In the genomic region with DNA sequence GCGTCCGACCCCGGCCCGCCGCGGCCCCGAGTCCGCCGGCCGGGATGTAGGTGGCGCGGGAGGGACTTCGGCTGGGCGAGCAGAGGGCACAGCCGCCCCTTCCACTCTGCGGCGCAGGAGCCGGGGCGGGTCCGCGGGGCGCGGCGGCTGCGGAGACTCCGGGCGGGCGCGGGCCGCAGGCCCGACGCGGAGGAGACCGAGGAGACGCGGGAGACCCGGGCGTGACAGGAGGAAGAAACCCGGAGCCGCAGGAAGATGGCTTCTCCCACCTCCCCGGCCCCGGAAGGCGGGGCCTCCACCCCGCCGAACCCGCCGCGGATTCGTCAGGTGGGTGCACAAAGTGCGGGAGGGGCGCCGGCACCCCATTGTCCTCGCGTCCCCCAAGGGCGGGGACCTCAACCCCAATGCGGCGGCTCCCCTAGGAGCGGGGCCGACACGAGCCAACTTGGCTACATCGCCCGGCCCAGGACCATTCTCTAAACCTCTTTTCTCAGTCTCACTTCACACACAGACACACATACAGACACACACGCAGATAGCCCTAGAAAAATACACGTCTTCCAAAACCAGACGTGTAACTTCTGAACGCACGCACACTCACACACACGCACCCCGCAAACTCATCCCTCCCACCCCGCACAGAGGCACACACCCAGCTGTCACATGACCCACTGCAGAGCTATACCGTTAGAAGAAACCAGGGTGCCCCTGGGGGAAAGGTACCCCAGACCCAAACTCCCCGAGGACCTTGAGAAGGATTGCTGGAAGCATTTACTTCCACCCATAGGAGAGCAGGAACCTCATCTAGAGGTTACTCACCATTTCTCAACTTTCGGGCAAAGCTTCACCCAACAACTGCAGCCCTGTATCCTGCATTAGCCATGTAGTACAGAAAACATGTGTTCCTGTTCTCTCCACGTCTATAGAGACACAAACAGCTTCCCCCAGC, we compare ENCODE assay signal across 8 cellular contexts.
DNase-seq lines count a peak whose midpoint lies in the region; ATAC-seq and TF ChIP-seq lines count a peak whose summit lies in the region.
"Not testable (repeated sequence)": the region's sequence is repeated elsewhere in the genome, so short reads cannot be mapped to it uniquely, and the experiment has no call there.

No MANE protein-coding gene starts in this region.

- H3K36me3 Mint-ChIP-seq in H9 (ENCODE audit: insufficient read depth in 1 of 3, low read depth in 3 of 3) = peaks cover 5 to 11% (median 10%) of the 10 kb centered on the region in 3 experiments; a peak in 6 of 7 replicates
- H3K36me3 Mint-ChIP-seq in T-helper 17 cell (ENCODE audit: low read depth); nephron (ENCODE audit: low read depth): not testable (repeated sequence)

- not testable (repeated sequence) for H3K4me1 ChIP-seq in H9 (ENCODE audit: insufficient read depth, low read length); Loucy (ENCODE audit: insufficient read depth, low read length, poor library complexity, severe bottlenecking)
- H3K4me1 ChIP-seq in body of pancreas (peaks cover 12% of the 10 kb centered on the region), heart left ventricle (peaks cover 0 to 17% (median 6%) of the 10 kb centered on the region in 12 donors), thoracic aorta (ENCODE audit: control insufficient read depth in 1 of 2, low read depth in 2 of 2) (peaks cover 2 to 18% of the 10 kb centered on the region in 2 donors)

- not testable (repeated sequence) for H3T11ph ChIP-seq in H9 (ENCODE audit: low read length)

- ATAC-seq in T-helper 17 cell (peak; percentile 74), body of pancreas (peak; percentile 68), heart left ventricle (peak; percentile 45 to 80 (median 74))
- ATAC-seq in thoracic aorta (ENCODE audit: insufficient number of reproducible peaks, low FRiP score, low read depth) = not testable (repeated sequence)

- H2AFZ ChIP-seq in H9 (ENCODE audit: low read length) = not testable (repeated sequence)
- peak overlapping the region; percentile 69; the same call in 1 of the 2 replicates for H2AFZ ChIP-seq in Loucy (ENCODE audit: low read length)

- in situ Hi-C loops in G401 (cut with HindIII; ENCODE audit: low sequenced_read_pairs) = not testable (repeated sequence)

- H3K4me3 Mint-ChIP-seq in H9 (peak overlapping the region; percentile 93 to 99), T-helper 17 cell (peak overlapping the region; percentile 100), nephron (peak overlapping the region; percentile 86 to 94 (median 92))

- peaks cover 16% of the 10 kb centered on the region for H3K23me2 ChIP-seq in H9 (ENCODE audit: insufficient read length, low read depth, low read length, poor library complexity, severe bottlenecking)

- not testable (repeated sequence) for H3K36me3 ChIP-seq in Loucy (ENCODE audit: insufficient read depth, low read length); body of pancreas (replicated peaks in 1 of 2; ENCODE audit: insufficient read depth in 1 of 2, low read depth in 2 of 2); heart left ventricle; thoracic aorta

- H4K91ac ChIP-seq in H9 (ENCODE audit: insufficient read length, low read depth, low read length) = not testable (repeated sequence)

- peak overlapping the region; percentile 96 for H3K4me2 ChIP-seq in H9 (ENCODE audit: insufficient read depth, insufficient read length, low read length)
- not testable (repeated sequence) for H3K4me2 ChIP-seq in Loucy (ENCODE audit: low read depth, low read length, poor library complexity, severe bottlenecking)

- peak overlapping the region; percentile 15 for H2BK5ac ChIP-seq in H9 (ENCODE audit: insufficient read length, low read length)

- peak overlapping the region; percentile 68 for H3K9ac ChIP-seq in H9 (ENCODE audit: extremely low read depth, insufficient read length, low read length)
- H3K9ac ChIP-seq in Loucy (ENCODE audit: low read depth, low read length, poor library complexity, severe bottlenecking) = not testable (repeated sequence)

- H3K27ac ChIP-seq in H9 (ENCODE audit: insufficient read length, low read depth, low read length) (peak overlapping the region; percentile 80), heart left ventricle (peak overlapping the region in 11 of 12 donors; percentile 62 to 85 (median 75))
- H3K27ac ChIP-seq in body of pancreas, thoracic aorta: not testable (repeated sequence)

- not testable (repeated sequence) for H2BK120ac ChIP-seq in H9 (ENCODE audit: low read depth, low read length, poor library complexity, severe bottlenecking)

- H3K18ac ChIP-seq in H9 (ENCODE audit: insufficient read length, low read depth, low read length) = peak overlapping the region; percentile 2

- not testable (repeated sequence) for H2BK15ac ChIP-seq in H9 (ENCODE audit: low read depth, low read length)

- H3K27me3 ChIP-seq in H9 (ENCODE audit: insufficient read depth, low read length); Loucy (ENCODE audit: insufficient read depth, low read length, poor library complexity, severe bottlenecking); body of pancreas; thoracic aorta (replicated peaks; ENCODE audit: insufficient read depth): not testable (repeated sequence)
- H3K27me3 ChIP-seq in heart left ventricle = peaks cover 0 to 52% (median 6%) of the 10 kb centered on the region in 9 donors

- TF ChIP-seq CTCF in H9 (conservative IDR thresholded peaks at IDR 0.05); Loucy (conservative IDR thresholded peaks at IDR 0.05; ENCODE audit: low read length); body of pancreas (IDR thresholded peaks at IDR 0.05); heart left ventricle (IDR thresholded peaks at IDR 0.05); nephron (IDR thresholded peaks at IDR 0.05; ENCODE audit: unreplicated experiment in 3 of 3); thoracic aorta (IDR thresholded peaks at IDR 0.05): not testable (repeated sequence)

- H3F3A ChIP-seq in Loucy (ENCODE audit: low read depth) = not testable (repeated sequence)

- not testable (repeated sequence) for H3K9me3 ChIP-seq in H9 (ENCODE audit: control insufficient read depth, low read depth, low read length); Loucy (ENCODE audit: insufficient read depth, low read depth, low read length); T-helper 17 cell (ENCODE audit: control insufficient read depth, low read length, poor library complexity, severe bottlenecking); body of pancreas; heart left ventricle; thoracic aorta

- not testable (repeated sequence) for H3K23ac ChIP-seq in H9 (ENCODE audit: insufficient read length, low read depth, low read length)

- H3K79me1 ChIP-seq in H9 (ENCODE audit: insufficient read depth, low read depth, low read length, poor library complexity, severe bottlenecking) = not testable (repeated sequence)

- peak overlapping the region; percentile 94 to 100 (median 99) for H3K27ac Mint-ChIP-seq in H9
- H3K27ac Mint-ChIP-seq in T-helper 17 cell = not testable (repeated sequence)
- H3K27ac Mint-ChIP-seq in nephron = peak overlapping the region in 1 of 3 experiments; percentile 43

- not testable (repeated sequence) for TF ChIP-seq POLR2A in body of pancreas (IDR thresholded peaks at IDR 0.05); heart left ventricle (IDR thresholded peaks at IDR 0.05)

- not testable (repeated sequence) for H3K56ac ChIP-seq in H9 (ENCODE audit: insufficient read length, low read depth, low read length)

- not testable (repeated sequence) for H3K14ac ChIP-seq in H9 (ENCODE audit: insufficient read depth, low read length)

- H3K4me1 Mint-ChIP-seq in H9 (peaks cover 34 to 38% of the 10 kb centered on the region in 2 experiments), T-helper 17 cell (peaks cover 18% of the 10 kb centered on the region)
- not testable (repeated sequence) for H3K4me1 Mint-ChIP-seq in nephron

- WGBS in H9 (ENCODE audit: extremely low coverage, insufficient read length, low lambda C conversion rate) = no CpG with 5 or more reads among the region's 74 CpGs
- WGBS in body of pancreas, 2 donors = 1 to 2% methylated on average over 12 to 27 of the region's 74 CpGs
- WGBS in heart left ventricle, 4 donors = 0 to 1% (median 1%) methylated on average over 20 to 34 of the region's 74 CpGs

- H2AK5ac ChIP-seq in H9 (ENCODE audit: insufficient read length, low read length) = not testable (repeated sequence)

- intact Hi-C loops in body of pancreas (cut with DNase I) = not testable (repeated sequence)
- intact Hi-C loops in heart left ventricle (cut with DNase I) = loop anchor here in 4 of 10 donors (2.0 to 5.0 kb wide), 2 partner anchors 15 to 34 kb away; no protein-coding TSS in a partner anchor

- H2BK20ac ChIP-seq in H9 (ENCODE audit: low read depth, low read length, poor library complexity, severe bottlenecking) = not testable (repeated sequence)

- not testable (repeated sequence) for H3K4ac ChIP-seq in H9 (ENCODE audit: low read depth, low read length)

- H3K27me3 Mint-ChIP-seq in H9 (ENCODE audit: low read depth) = not testable (repeated sequence)
- H3K27me3 Mint-ChIP-seq in T-helper 17 cell = peaks cover 39% of the 10 kb centered on the region
- H3K27me3 Mint-ChIP-seq in nephron (ENCODE audit: low read depth) = peaks cover 68% of the 10 kb centered on the region

- not testable (repeated sequence) for H4K5ac ChIP-seq in H9 (ENCODE audit: insufficient read length, low read depth, low read length)

- not testable (repeated sequence) for H4K8ac ChIP-seq in H9 (replicated peaks; ENCODE audit: insufficient read length, low read depth, low read length)

- not testable (repeated sequence) for H2BK12ac ChIP-seq in H9 (ENCODE audit: insufficient read length, low read depth, low read length)

- H4K20me1 ChIP-seq in H9 (ENCODE audit: control insufficient read depth, insufficient read depth, insufficient read length); Loucy (ENCODE audit: insufficient read depth, low read length, poor library complexity, severe bottlenecking): not testable (repeated sequence)

- DNase-seq in G401 (ENCODE audit: low spot score) (peak; percentile 56), H9 (peak; percentile 46), T-helper 17 cell (peak in 1 of 3 donors; percentile 16), heart left ventricle (peak in 4 of 5 donors; percentile 18 to 66 (median 35))
- not testable (repeated sequence) for DNase-seq in body of pancreas; thoracic aorta (ENCODE audit: low spot score)

- not testable (repeated sequence) for H3K9me2 ChIP-seq in Loucy (replicated peaks; ENCODE audit: low read depth, low read length)

- H3K9me3 Mint-ChIP-seq in H9, nephron: not testable (repeated sequence)

- not testable (repeated sequence) for H3K4me3 ChIP-seq in Loucy (ENCODE audit: low read length, poor library complexity, severe bottlenecking); body of pancreas
- peak overlapping the region; percentile 21 to 92 (median 62) for H3K4me3 ChIP-seq in heart left ventricle
- peak overlapping the region; percentile 79 for H3K4me3 ChIP-seq in thoracic aorta

- peaks cover 15% of the 10 kb centered on the region; the same call in 1 of the 2 replicates for H3K79me2 ChIP-seq in H9 (ENCODE audit: insufficient read depth, low read length)
- H3K79me2 ChIP-seq in Loucy (ENCODE audit: insufficient read depth, low read length) = not testable (repeated sequence)
